25 cellular contexts compared by ENCODE assay signal in genomic region chr9:130854086-130854485, GRCh38. TPM values are rescaled to one million over a fixed set of nuclear protein-coding genes. Genes with fewer than 3 reads are reported as not detected.
DNase-seq lines count a peak whose midpoint lies in the region; ATAC-seq and TF ChIP-seq lines count a peak whose summit lies in the region.
"Had no signal": no experiment of that assay in that cellular context is flagged by ENCODE, and none has a peak within 500 bp of the region (broad histone marks: within the 10 kb centered on the region; RNA-seq: fewer than 3 reads in every experiment).

No MANE protein-coding gene starts in this region.

- H3K36me3 ChIP-seq in SJCRH30 (peaks cover 34% of the 10 kb centered on the region), mesenchymal stem cell (ENCODE audit: control insufficient read depth in 1 of 2, insufficient read depth in 2 of 2, low read depth in 1 of 2, low read length in 2 of 2) (peaks cover 21 to 58% of the 10 kb centered on the region in 2 experiments)

- TF ChIP-seq CTCF in HFFc6 (IDR thresholded peaks at IDR 0.05): no peak

- no peak overlapping the region for H2AK5ac ChIP-seq in mesenchymal stem cell (ENCODE audit: low read length, severe bottlenecking)

- H3K27ac ChIP-seq in SJCRH30 (peak overlapping the region; percentile 15; the same call in 1 of the 2 replicates), mesenchymal stem cell (ENCODE audit: low read length, poor library complexity, severe bottlenecking) (no peak overlapping the region)
- H3K27ac ChIP-seq: prostate gland had no signal

- no peak overlapping the region for H3K4me2 ChIP-seq in mesenchymal stem cell (ENCODE audit: low read length, poor library complexity, severe bottlenecking)

- H3K27ac Mint-ChIP-seq in HFFc6: peak overlapping the region; percentile 75
- H3K27ac Mint-ChIP-seq: natural killer cell treated with Interleukin-12 subunit alpha and Interleukin-12 subunit beta and Interleukin-15 and Interleukin-18, amount 100 ng/mL, for 72 hours had no signal

- peak overlapping the region; percentile 45 for H3K9ac ChIP-seq in mesenchymal stem cell (ENCODE audit: low read length)

- H2BK120ac ChIP-seq in mesenchymal stem cell (ENCODE audit: low read depth, low read length): no peak overlapping the region

- no peak overlapping the region for H2BK15ac ChIP-seq in mesenchymal stem cell (ENCODE audit: low read depth, poor library complexity, severe bottlenecking)

- no peak overlapping the region for H2BK5ac ChIP-seq in mesenchymal stem cell (ENCODE audit: low read depth, low read length, poor library complexity, severe bottlenecking)

- H3K4me1 ChIP-seq in SJCRH30: peaks cover 31% of the 10 kb centered on the region
- peaks cover 23% of the 10 kb centered on the region for H3K4me1 ChIP-seq in mesenchymal stem cell (ENCODE audit: control insufficient read depth, insufficient read depth, low read depth, low read length)
- H3K4me1 ChIP-seq: prostate gland had no signal

- H3K9me3 Mint-ChIP-seq in HFFc6: no peaks in the 10 kb centered on the region
- H3K9me3 Mint-ChIP-seq: activated T-cell treated with anti-CD3 and anti-CD28 coated beads, Interleukin-2, amount 50 U/mL, for 4 hours; CD8-positive, alpha-beta memory T cell; natural killer cell treated with Interleukin-12 subunit alpha and Interleukin-12 subunit beta and Interleukin-15 and Interleukin-18, amount 100 ng/mL, for 72 hours had no signal

- H3K79me1 ChIP-seq in mesenchymal stem cell (replicated peaks; ENCODE audit: low read length, poor library complexity, severe bottlenecking): no peaks in the 10 kb centered on the region

- no peak for ATAC-seq in GM18517 (IDR thresholded peaks at IDR 0.05; ENCODE audit: unreplicated experiment)
- ATAC-seq: activated CD4-positive, CD25-positive, alpha-beta regulatory T cell treated with anti-CD3 and anti-CD28 coated beads, Interleukin-2, amount 50 U/mL, for 24 hours; activated T-cell treated with anti-CD3 and anti-CD28 coated beads, Interleukin-2, amount 50 U/mL, for 4 hours; GM12878; heart left ventricle; left cardiac atrium; natural killer cell treated with Interleukin-12 subunit alpha and Interleukin-12 subunit beta and Interleukin-15 and Interleukin-18, amount 100 ng/mL, for 72 hours had no signal

- no peak overlapping the region for H3K4ac ChIP-seq in mesenchymal stem cell (ENCODE audit: low read depth in 1 of 2, low read length in 2 of 2)

- H3K9me3 ChIP-seq in SJCRH30 (replicated peaks): no peaks in the 10 kb centered on the region
- no peaks in the 10 kb centered on the region for H3K9me3 ChIP-seq in mesenchymal stem cell (ENCODE audit: control insufficient read depth, low read length)
- H3K9me3 ChIP-seq: heart left ventricle, Peyer's patch, prostate gland had no signal

- peaks cover 24% of the 10 kb centered on the region for H3K36me3 Mint-ChIP-seq in HFFc6 (ENCODE audit: low read depth)
- H3K36me3 Mint-ChIP-seq: natural killer cell treated with Interleukin-12 subunit alpha and Interleukin-12 subunit beta and Interleukin-15 and Interleukin-18, amount 100 ng/mL, for 72 hours had no signal

- no peak overlapping the region for H2BK12ac ChIP-seq in mesenchymal stem cell (ENCODE audit: low read length in 2 of 2)

- no peak overlapping the region for H3K14ac ChIP-seq in mesenchymal stem cell (ENCODE audit: low read length in 2 of 2)

- H3K18ac ChIP-seq in mesenchymal stem cell (ENCODE audit: low read depth in 1 of 2, low read length in 2 of 2): no peak overlapping the region

- H3K23ac ChIP-seq in mesenchymal stem cell (ENCODE audit: low read length in 2 of 2): no peak overlapping the region

- H2AFZ ChIP-seq in mesenchymal stem cell (ENCODE audit: low read depth, low read length): no peak overlapping the region

- peak overlapping the region; percentile 57; the same call in 1 of the 2 replicates for H3K4me3 Mint-ChIP-seq in HFFc6
- H3K4me3 Mint-ChIP-seq: activated T-cell treated with anti-CD3 and anti-CD28 coated beads, Interleukin-2, amount 50 U/mL, for 4 hours; CD8-positive, alpha-beta memory T cell; natural killer cell treated with Interleukin-12 subunit alpha and Interleukin-12 subunit beta and Interleukin-15 and Interleukin-18, amount 100 ng/mL, for 72 hours had no signal

- H3K27me3 ChIP-seq in SJCRH30 (no peaks in the 10 kb centered on the region), mesenchymal stem cell (ENCODE audit: control insufficient read depth in 1 of 2, insufficient read depth in 1 of 2, low read length in 2 of 2) (no peaks in the 10 kb centered on the region)
- H3K27me3 ChIP-seq: heart left ventricle, Peyer's patch had no signal

- peaks cover 2% of the 10 kb centered on the region; the same call in 1 of the 2 replicates for H3K27me3 Mint-ChIP-seq in HFFc6 (ENCODE audit: insufficient read depth)
- H3K27me3 Mint-ChIP-seq: CD8-positive, alpha-beta memory T cell; natural killer cell treated with Interleukin-12 subunit alpha and Interleukin-12 subunit beta and Interleukin-15 and Interleukin-18, amount 100 ng/mL, for 72 hours had no signal

- peaks cover 60% of the 10 kb centered on the region for H3K4me1 Mint-ChIP-seq in HFFc6 (ENCODE audit: low read depth)

- H4K8ac ChIP-seq in mesenchymal stem cell (ENCODE audit: low read length): no peak overlapping the region

- H4K91ac ChIP-seq in mesenchymal stem cell (ENCODE audit: low read length): no peak overlapping the region

- peak; percentile 92 for DNase-seq in HFFc6
- peak; percentile 89 to 96 for DNase-seq in SJCRH30
- DNase-seq in mesenchymal stem cell: peak; percentile 55
- peak; percentile 13 for DNase-seq in ureter (ENCODE audit: low spot score)
- DNase-seq in NCI-H748 treated with DMSO at 0.1 percent for 48 hours (lab: John Stamatoyannopoulos, UW): no peak
- DNase-seq in NCI-H774 (lab: John Stamatoyannopoulos, UW): no peak
- DNase-seq: activated naive CD4-positive, alpha-beta T cell treated with Interleukin-2 at 50 U/mL for 16 hours; activated T-cell treated with anti-CD3 and anti-CD28 coated beads, Interleukin-2, amount 50 U/mL, for 4 hours; amygdala; CD8-positive, alpha-beta memory T cell; central memory CD4-positive, alpha-beta T cell; DMS53; heart left ventricle; Karpas-422; left cardiac atrium; midbrain; NCI-H187 treated with DMSO at 0.1 percent for 48 hours; NCI-H345; Peyer's patch; T-helper 9 cell had no signal

- WGBS in mesenchymal stem cell: 60% methylated on average over 7 of the region's 7 CpGs

- H3K4me3 ChIP-seq in SJCRH30 (no peak overlapping the region), mesenchymal stem cell (ENCODE audit: insufficient read depth in 1 of 2, low read depth in 1 of 2, low read length in 2 of 2) (no peak overlapping the region)
- H3K4me3 ChIP-seq: GM12878, heart left ventricle, Peyer's patch, prostate gland had no signal

RNA-seq across cellular contexts. Expression of gene ABL1, which starts 19.0 kb away (rescaled TPM):
- 10 to 100 TPM; 56.0 to 63.5 (median 62.8) TPM for total RNA-seq in HFFc6 (2021; fragmentation: NEBNext Ultra II Directional; extraction: Animal tissue kit (Norgen Biotek cat#: 25700))
- 57.2 and 58.0 TPM in 2 replicates for total RNA-seq in SJCRH30 (2014; rRNA removed; shearing (Covaris generic))
- 49.4 TPM for polyA plus RNA-seq in mesenchymal stem cell (2013, experiment 1 of 2)
- polyA plus RNA-seq in mesenchymal stem cell (2013, experiment 2 of 2): 49.9 TPM
- total RNA-seq in ureter: 72.6 TPM

RNA-seq across cellular contexts. Expression of gene QRFP, which starts 42.5 kb away (rescaled TPM):
- not detected for total RNA-seq in HFFc6 (2021; fragmentation: NEBNext Ultra II Directional; extraction: Animal tissue kit (Norgen Biotek cat#: 25700))
- not detected in 2 replicates for total RNA-seq in SJCRH30 (2014; rRNA removed; shearing (Covaris generic))
- polyA plus RNA-seq in mesenchymal stem cell (2013, experiment 1 of 2): not detected
- polyA plus RNA-seq in mesenchymal stem cell (2013, experiment 2 of 2): not detected
- total RNA-seq in ureter: not detected
- total RNA-seq: activated T-cell treated with anti-CD3 and anti-CD28 coated beads, Interleukin-2, amount 50 U/mL, for 4 hours; CD8-positive, alpha-beta memory T cell; GM12878; heart left ventricle; left cardiac atrium; natural killer cell treated with Interleukin-12 subunit alpha and Interleukin-12 subunit beta and Interleukin-15 and Interleukin-18, amount 100 ng/mL, for 72 hours; Peyer's patch had no signal
- polyA plus RNA-seq: CD8-positive, alpha-beta memory T cell; GM12878; heart left ventricle had no signal

Comparison
In these comparisons a context has a peak if more than half of its experiments do, and no peak if none do; other contexts are left out.
1. DNase-seq: peak in HFFc6 (single experiment), SJCRH30 (2 of 2), mesenchymal stem cell (single experiment) and ureter (single experiment); none in NCI-H748 treated with DMSO at 0.1 percent for 48 hours (single experiment) and NCI-H774 (single experiment).